ENCODE assay signal across 14 cellular contexts in genomic region chr5:151023047-151023615, GRCh38. TPM values are rescaled to one million over a fixed set of nuclear protein-coding genes. Genes with fewer than 3 reads are reported as not detected.
DNase-seq lines count a peak whose midpoint lies in the region; ATAC-seq, FAIRE-seq and TF ChIP-seq lines count a peak whose summit lies in the region.
"Had no signal": no experiment of that assay in that cellular context is flagged by ENCODE, and none has a peak within 500 bp of the region (broad histone marks: within the 10 kb centered on the region; RNA-seq: fewer than 3 reads in every experiment).

No MANE protein-coding gene starts in this region.

- TF ChIP-seq CTCF in MCF 10A (IDR thresholded peaks at IDR 0.05; ENCODE audit: unreplicated experiment) (no peak), mammary epithelial cell (conservative IDR thresholded peaks at IDR 0.05 in 1 of 2, IDR thresholded peaks at IDR 0.05 in 1 of 2; ENCODE audit: extremely low read depth in 1 of 2, insufficient read depth in 1 of 2, low read depth in 1 of 2, low read length in 2 of 2) (no peak), fibroblast of the aortic adventitia (IDR thresholded peaks at IDR 0.05; ENCODE audit: insufficient read depth, low read length) (no peak), ovary (IDR thresholded peaks at IDR 0.05) (no peak), H9 (conservative IDR thresholded peaks at IDR 0.05) (no peak), natural killer cell (IDR thresholded peaks at IDR 0.05) (no peak)

- H3K14ac ChIP-seq in H9 (ENCODE audit: insufficient read depth, low read length) = no peak overlapping the region

- H4K91ac ChIP-seq in H9 (ENCODE audit: insufficient read length, low read depth, low read length) = no peak overlapping the region

- H3K27me3 Mint-ChIP-seq in MCF 10A (ENCODE audit: insufficient read depth, unreplicated experiment) (no peaks in the 10 kb centered on the region), H9 (ENCODE audit: low read depth) (peaks cover 40% of the 10 kb centered on the region), natural killer cell (ENCODE audit: low read depth in 2 of 2) (peaks cover 0 to 7% of the 10 kb centered on the region in 2 donors)

- H2AFZ ChIP-seq in mammary epithelial cell (ENCODE audit: low read depth, low read length) (no peak overlapping the region), H9 (ENCODE audit: low read length) (no peak overlapping the region)

- WGBS in mammary epithelial cell (ENCODE audit: low coverage, missing lambda C conversion rate) = 98% methylated on average over 5 of the region's 5 CpGs
- 17 to 20% (median 17%) methylated on average over 5 of the region's 5 CpGs for WGBS in ovary, 3 donors
- WGBS in H9 (ENCODE audit: extremely low coverage, insufficient read length, low lambda C conversion rate) = no CpG with 5 or more reads among the region's 5 CpGs

- no peak overlapping the region for H3K23ac ChIP-seq in H9 (ENCODE audit: insufficient read length, low read depth, low read length)

- CTCF ChIA-PET in MCF 10A (lab: Yijun Ruan, JAX) = interaction anchor here (1.4 to 3.8 kb wide), 4 partner anchors 18 to 103 kb away, joined by 6 to 35 read pairs (median 20); no protein-coding TSS in a partner anchor
- CTCF ChIA-PET in mammary epithelial cell (lab: Charles Lee; ENCODE audit: low non-redundant PET) = no interaction called here

- no peak for ATAC-seq in natural killer cell

- H2BK20ac ChIP-seq in H9 (ENCODE audit: low read depth, low read length, poor library complexity, severe bottlenecking) = no peak overlapping the region

- intact Hi-C loops in MCF 10A (cut with micrococcal nuclease) = no loop called here
- intact Hi-C loops in mammary epithelial cell (cut with micrococcal nuclease) = no loop called here
- intact Hi-C loops in ovary (cut with DNase I) = loop anchor here in 1 of 4 donors (5.0 kb wide), 1 partner anchor 561 kb away; no protein-coding TSS in a partner anchor
- intact Hi-C loops in natural killer cell (cut with micrococcal nuclease) = no loop called here

- dilution Hi-C loops in mammary epithelial cell (cut with HindIII; ENCODE audit: low sequenced_read_pairs) = no loop called here

- H3K4ac ChIP-seq in H9 (ENCODE audit: low read depth, low read length) = no peak overlapping the region

- H3K4me1 Mint-ChIP-seq in MCF 10A (ENCODE audit: insufficient read depth, unreplicated experiment) (peaks cover 44% of the 10 kb centered on the region), H9 (peaks cover 5 to 7% of the 10 kb centered on the region in 2 experiments; a peak in 3 of 4 replicates), natural killer cell (peaks cover 15 to 36% of the 10 kb centered on the region in 2 donors)

- H4K5ac ChIP-seq in H9 (ENCODE audit: insufficient read length, low read depth, low read length) = no peak overlapping the region

- H2BK12ac ChIP-seq in H9 (ENCODE audit: insufficient read length, low read depth, low read length) = no peak overlapping the region

- TF ChIP-seq EP300 in ovary (IDR thresholded peaks at IDR 0.05) = no peak

- H3K9me3 Mint-ChIP-seq in MCF 10A (ENCODE audit: unreplicated experiment) = no peaks in the 10 kb centered on the region
- H3K9me3 Mint-ChIP-seq in H9 = no peaks in the 10 kb centered on the region
- no peaks in the 10 kb centered on the region for H3K9me3 Mint-ChIP-seq in natural killer cell
- H3K9me3 Mint-ChIP-seq: activated T-cell treated with anti-CD3 and anti-CD28 coated beads, Interleukin-2, amount 50 U/mL, for 72 hours had no signal

- no peak overlapping the region for H2BK15ac ChIP-seq in H9 (ENCODE audit: low read depth, low read length)

- H3K36me3 Mint-ChIP-seq in MCF 10A (ENCODE audit: insufficient read depth, unreplicated experiment) (peaks cover 44% of the 10 kb centered on the region), H9 (ENCODE audit: insufficient read depth in 1 of 3, low read depth in 3 of 3) (peaks cover 0 to 6% (median 0%) of the 10 kb centered on the region in 3 experiments; a peak in 2 of 7 replicates), natural killer cell (no peaks in the 10 kb centered on the region)

- no peaks in the 10 kb centered on the region for H3K79me1 ChIP-seq in H9 (ENCODE audit: insufficient read depth, low read depth, low read length, poor library complexity, severe bottlenecking)

- no peaks in the 10 kb centered on the region for H3K27me3 ChIP-seq in mammary epithelial cell (ENCODE audit: insufficient read depth, low read length)
- no peaks in the 10 kb centered on the region for H3K27me3 ChIP-seq in ovary
- no peaks in the 10 kb centered on the region; the same call in 1 of the 2 replicates for H3K27me3 ChIP-seq in H9 (ENCODE audit: insufficient read depth, low read length)

- peaks cover 25% of the 10 kb centered on the region for H3K4me1 ChIP-seq in mammary epithelial cell (ENCODE audit: insufficient read depth, low read length)
- peaks cover 30% of the 10 kb centered on the region for H3K4me1 ChIP-seq in ovary (ENCODE audit: insufficient read depth)
- no peaks in the 10 kb centered on the region for H3K4me1 ChIP-seq in H9 (ENCODE audit: insufficient read depth, low read length)

- FAIRE-seq in frontal cortex (lab: Jason Lieb, UNC) = no peak
- FAIRE-seq: GM19239 had no signal

- no peak overlapping the region for H3K18ac ChIP-seq in H9 (ENCODE audit: insufficient read length, low read depth, low read length)

- no peak overlapping the region for H2BK5ac ChIP-seq in H9 (ENCODE audit: insufficient read length, low read length)

- no peak overlapping the region for H3T11ph ChIP-seq in H9 (ENCODE audit: low read length)

- H3K4me2 ChIP-seq in mammary epithelial cell (ENCODE audit: insufficient read depth, low read depth, low read length) (no peak overlapping the region), H9 (ENCODE audit: insufficient read depth, insufficient read length, low read length) (no peak overlapping the region)

- in situ Hi-C loops in mammary epithelial cell (cut with MboI; ENCODE audit: low sequenced_read_pairs in 2 of 2) = no loop called here

- H3K27ac Mint-ChIP-seq in MCF 10A (ENCODE audit: low read depth, unreplicated experiment) (peak overlapping the region; percentile 43), H9 (no peak overlapping the region), natural killer cell (no peak overlapping the region)

- H2BK120ac ChIP-seq in H9 (ENCODE audit: low read depth, low read length, poor library complexity, severe bottlenecking) = no peak overlapping the region

- POLR2A ChIA-PET in MCF 10A (lab: Yijun Ruan, JAX) = interaction anchor here (0.9 to 2.2 kb wide), 7 partner anchors 19 to 230 kb away, joined by 3 to 9 read pairs (median 3); partner anchors contain the start of genes GM2A, TNIP1 and ZNF300

- H3K27ac ChIP-seq in mammary epithelial cell (ENCODE audit: insufficient read depth, low read depth, low read length) (no peak overlapping the region), ovary (peak overlapping the region in 1 of 2 donors; percentile 55), H9 (ENCODE audit: insufficient read length, low read depth, low read length) (no peak overlapping the region)
- H3K27ac ChIP-seq: 22Rv1 had no signal

- H3K4me3 ChIP-seq in mammary epithelial cell (replicated peaks in 1 of 3; ENCODE audit: insufficient read depth in 1 of 3, low read depth in 2 of 3, low read length in 3 of 3) (no peak overlapping the region), fibroblast of the aortic adventitia (ENCODE audit: low read depth, low read length) (no peak overlapping the region), ovary (peak overlapping the region; percentile 11)

- H3K4me3 Mint-ChIP-seq in MCF 10A (ENCODE audit: unreplicated experiment) (peak overlapping the region; percentile 1), H9 (no peak overlapping the region), natural killer cell (no peak overlapping the region)
- H3K4me3 Mint-ChIP-seq: activated T-cell treated with anti-CD3 and anti-CD28 coated beads, Interleukin-2, amount 50 U/mL, for 72 hours had no signal

- no peaks in the 10 kb centered on the region for H3K23me2 ChIP-seq in H9 (ENCODE audit: insufficient read length, low read depth, low read length, poor library complexity, severe bottlenecking)

- H3K79me2 ChIP-seq in mammary epithelial cell (ENCODE audit: insufficient read depth, low read length) = no peaks in the 10 kb centered on the region
- H3K79me2 ChIP-seq in H9 (ENCODE audit: insufficient read depth, low read length) = no peaks in the 10 kb centered on the region

- H2AK5ac ChIP-seq in H9 (ENCODE audit: insufficient read length, low read length) = no peak overlapping the region

- H4K8ac ChIP-seq in H9 (replicated peaks; ENCODE audit: insufficient read length, low read depth, low read length) = no peak overlapping the region

- H3K56ac ChIP-seq in H9 (ENCODE audit: insufficient read length, low read depth, low read length) = no peak overlapping the region

- no peaks in the 10 kb centered on the region for H4K20me1 ChIP-seq in mammary epithelial cell (ENCODE audit: insufficient read depth, low read length)
- no peaks in the 10 kb centered on the region for H4K20me1 ChIP-seq in H9 (ENCODE audit: control insufficient read depth, insufficient read depth, insufficient read length)

- no peak overlapping the region for H3K9ac ChIP-seq in mammary epithelial cell (ENCODE audit: insufficient read depth, low read length)
- H3K9ac ChIP-seq in H9 (ENCODE audit: extremely low read depth, insufficient read length, low read length) = no peak overlapping the region

- DNase-seq in MCF 10A (ENCODE audit: unreplicated experiment) (peak; percentile 96), mammary epithelial cell (no peak), fibroblast of the aortic adventitia (ENCODE audit: low read depth) (peak; percentile 97), ovary (peak; percentile 54 to 75 (median 71)), NCI-H187 (lab: John Stamatoyannopoulos, UW) (no peak), H9 (no peak), natural killer cell (no peak), frontal cortex (ENCODE audit: low spot score in 2 of 2) (no peak)
- DNase-seq: GDM1, NCI-H69, T-helper 9 cell had no signal

- H3K36me3 ChIP-seq in mammary epithelial cell (ENCODE audit: insufficient read depth, low read length) = no peaks in the 10 kb centered on the region
- no peaks in the 10 kb centered on the region for H3K36me3 ChIP-seq in ovary

- H3K9me3 ChIP-seq in mammary epithelial cell (replicated peaks; ENCODE audit: insufficient read depth, low read length) (no peaks in the 10 kb centered on the region), ovary (no peaks in the 10 kb centered on the region), H9 (ENCODE audit: control insufficient read depth, low read depth, low read length) (no peaks in the 10 kb centered on the region)

- BruUV-seq in MCF 10A (replicated peaks; lab: Mats Ljungman, UMichigan) (no TSS peak), mammary epithelial cell (replicated peaks; lab: Mats Ljungman, UMichigan) (no TSS peak)

- no peak for TF ChIP-seq POLR2A in ovary (IDR thresholded peaks at IDR 0.05)

RNA-seq across cellular contexts. Expression of gene GPX3, which starts 2.7 kb away (rescaled TPM):
- not detected in 2 replicates for total RNA-seq in MCF 10A (2022)
- 1 to 10 TPM in 1 of 2 donors, not detected in 1; 2.7 TPM for total RNA-seq in mammary epithelial cell
- polyA plus RNA-seq in mammary epithelial cell = 2.5 TPM
- polyA minus RNA-seq in mammary epithelial cell = not detected
- 11.3 and 53.1 TPM in 2 replicates for total RNA-seq in fibroblast of the aortic adventitia (ENCODE audit: low replicate concordance)
- total RNA-seq in ovary = 100 to 1,000 TPM; 110 to 380 (median 269) TPM
- 100 to 1,000 TPM; 635 to 827 TPM for polyA plus RNA-seq in ovary
- 20.4 and 20.9 TPM in 2 replicates for total RNA-seq in H9 (2021)
- total RNA-seq in natural killer cell = 1 to 10 TPM in 1 of 3 donors, not detected in 2; 1.1 TPM
- 4.1 TPM for total RNA-seq in frontal cortex
- total RNA-seq: activated T-cell treated with anti-CD3 and anti-CD28 coated beads, Interleukin-2, amount 50 U/mL, for 72 hours had no signal

RNA-seq across cellular contexts. Expression of gene TNIP1, which starts 57.7 kb away (rescaled TPM):
- 246 and 342 TPM in 2 replicates for total RNA-seq in MCF 10A (2022)
- total RNA-seq in mammary epithelial cell = 100 to 1,000 TPM in 1 of 2 donors, 10 to 100 TPM in 1; 74.3 to 247 TPM
- polyA plus RNA-seq in mammary epithelial cell = 118 TPM
- polyA minus RNA-seq in mammary epithelial cell = 137 TPM
- total RNA-seq in fibroblast of the aortic adventitia (ENCODE audit: low replicate concordance) = 33.7 and 42.9 TPM in 2 replicates
- 10 to 100 TPM; 39.4 to 89.7 (median 69.9) TPM for total RNA-seq in ovary
- 10 to 100 TPM; 51.0 to 57.6 TPM for polyA plus RNA-seq in ovary
- total RNA-seq in H9 (2021) = 40.8 and 43.7 TPM in 2 replicates
- total RNA-seq in natural killer cell = 100 to 1,000 TPM; 140 to 180 (median 153) TPM
- total RNA-seq in frontal cortex = 15.1 TPM

Comparison
In these comparisons a context has a peak if more than half of its experiments do, and no peak if none do; other contexts are left out.
1. DNase-seq: peak in MCF 10A (single experiment), fibroblast of the aortic adventitia (single experiment) and ovary (5 of 5); none in mammary epithelial cell (single experiment), NCI-H187 (0 of 2), H9 (single experiment), natural killer cell (single experiment) and frontal cortex (0 of 2).